ENCODE assay signal across 9 cellular contexts in the genomic region with DNA sequence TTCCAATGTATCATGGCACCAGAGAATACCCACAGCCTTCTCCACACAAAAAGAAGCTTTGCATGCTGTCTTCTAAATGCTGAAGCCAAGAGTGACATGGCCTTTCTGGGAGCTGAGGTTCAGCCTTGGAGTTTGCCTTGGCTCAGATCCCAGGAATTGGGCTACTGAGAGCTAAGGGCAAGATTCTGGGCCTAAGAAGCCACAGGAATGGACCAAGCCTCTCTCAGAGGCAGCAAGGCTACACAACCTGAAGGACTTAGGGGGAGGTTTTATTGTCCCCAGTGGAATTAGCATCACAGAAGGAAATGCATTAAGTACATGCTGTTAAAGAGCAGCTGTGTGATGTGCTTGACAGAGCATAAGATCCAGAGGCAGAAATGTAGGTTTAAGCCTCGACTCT.
DNase-seq lines count a peak whose midpoint lies in the region; ATAC-seq and TF ChIP-seq lines count a peak whose summit lies in the region.
"Had no signal": no experiment of that assay in that cellular context is flagged by ENCODE, and none has a peak within 500 bp of the region (broad histone marks: within the 10 kb centered on the region; RNA-seq: fewer than 3 reads in every experiment).

No MANE protein-coding gene starts in this region.

- ATAC-seq in HG03442 (IDR thresholded peaks at IDR 0.05; ENCODE audit: unreplicated experiment) (no peak), HG02870 (IDR thresholded peaks at IDR 0.05; ENCODE audit: unreplicated experiment) (no peak), GM19035 (IDR thresholded peaks at IDR 0.05; ENCODE audit: unreplicated experiment) (no peak)

- DNase-seq in BJ (ENCODE audit: low read depth) (peak; percentile 60), LHCN-M2 (ENCODE audit: low read depth) (peak; percentile 83), brain microvascular endothelial cell (peak; percentile 56), midbrain (lab: John Stamatoyannopoulos, UW) (peak; percentile 28), T-helper 2 cell (no peak)

- in situ Hi-C loops in brain microvascular endothelial cell (cut with HindIII; ENCODE audit: low pct_ligation_motif_present, low sequenced_read_pairs) = no loop called here

- TF ChIP-seq CTCF in BJ (IDR thresholded peaks at IDR 0.05; ENCODE audit: insufficient read depth, low read depth, low read length) = no peak
- TF ChIP-seq CTCF in brain microvascular endothelial cell (IDR thresholded peaks at IDR 0.05; ENCODE audit: low read depth, low read length, missing control alignments) = no peak

- H3K27me3 ChIP-seq in BJ (ENCODE audit: control insufficient read depth, insufficient read depth, low read length) = no peaks in the 10 kb centered on the region
- no peaks in the 10 kb centered on the region for H3K27me3 ChIP-seq in brain microvascular endothelial cell (replicated peaks)

- H3K36me3 ChIP-seq in BJ (ENCODE audit: control insufficient read depth, insufficient read depth, low read length) (no peaks in the 10 kb centered on the region), brain microvascular endothelial cell (replicated peaks) (no peaks in the 10 kb centered on the region)
- H3K36me3 ChIP-seq: prostate gland had no signal

- CTCF ChIA-PET in BJ (lab: Yijun Ruan, JAX) = interaction anchor here (1.3 to 1.7 kb wide), 2 partner anchors 10 to 13 kb away, joined by 3 to 4 read pairs; no protein-coding TSS in a partner anchor

- POLR2A ChIA-PET in BJ (lab: Charles Lee) = no interaction called here

- H3K4me3 ChIP-seq in BJ (ENCODE audit: low read depth, low read length) (no peak overlapping the region), brain microvascular endothelial cell (ENCODE audit: low read depth, low read length) (no peak overlapping the region)
- H3K4me3 ChIP-seq: prostate gland had no signal

- H3K27ac ChIP-seq in brain microvascular endothelial cell = no peak overlapping the region
- H3K27ac ChIP-seq: prostate gland had no signal

Comparison
In these comparisons a context has a peak if more than half of its experiments do, and no peak if none do; other contexts are left out.
1. DNase-seq: peak in BJ (single experiment), LHCN-M2 (single experiment), brain microvascular endothelial cell (single experiment) and midbrain (single experiment); none in T-helper 2 cell (0 of 5).